Comparison of ENCODE assay signal across 1 cellular context in the genomic region with DNA sequence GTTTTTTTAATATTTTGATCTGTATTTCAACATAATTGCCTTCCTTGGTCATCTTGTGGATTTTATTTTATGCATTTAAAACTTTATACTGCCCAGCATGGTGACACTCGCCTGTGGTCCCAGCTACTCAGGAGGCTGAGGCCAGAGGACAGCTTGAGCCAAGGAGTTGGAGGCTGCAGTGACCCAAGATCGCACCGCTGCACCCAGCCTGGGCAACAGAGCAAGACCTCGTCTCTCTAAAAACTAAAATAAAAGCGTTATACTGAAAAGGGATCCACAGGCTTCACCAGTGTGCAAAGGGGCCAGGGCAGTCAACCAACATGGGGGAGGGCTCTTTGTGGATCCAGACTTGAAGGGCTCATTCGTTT.
TF ChIP-seq lines count a peak whose summit lies in the region.

No MANE protein-coding gene starts in this region.

TF ChIP-seq in GM12878, 131 proteins besides CTCF, POLR2A, EP300 and RAD21:
- TF ChIP-seq PAX5 (IDR thresholded peaks at IDR 0.05; ENCODE audit: borderline replicate concordance, low read depth, low read length) (0 out of 2 replicates have a peak, but pooled peaks have one; percentile 14), ZNF207 (IDR thresholded peaks at IDR 0.05; ENCODE audit: borderline replicate concordance) (no peak)
- TF ChIP-seq, protein P1, sequence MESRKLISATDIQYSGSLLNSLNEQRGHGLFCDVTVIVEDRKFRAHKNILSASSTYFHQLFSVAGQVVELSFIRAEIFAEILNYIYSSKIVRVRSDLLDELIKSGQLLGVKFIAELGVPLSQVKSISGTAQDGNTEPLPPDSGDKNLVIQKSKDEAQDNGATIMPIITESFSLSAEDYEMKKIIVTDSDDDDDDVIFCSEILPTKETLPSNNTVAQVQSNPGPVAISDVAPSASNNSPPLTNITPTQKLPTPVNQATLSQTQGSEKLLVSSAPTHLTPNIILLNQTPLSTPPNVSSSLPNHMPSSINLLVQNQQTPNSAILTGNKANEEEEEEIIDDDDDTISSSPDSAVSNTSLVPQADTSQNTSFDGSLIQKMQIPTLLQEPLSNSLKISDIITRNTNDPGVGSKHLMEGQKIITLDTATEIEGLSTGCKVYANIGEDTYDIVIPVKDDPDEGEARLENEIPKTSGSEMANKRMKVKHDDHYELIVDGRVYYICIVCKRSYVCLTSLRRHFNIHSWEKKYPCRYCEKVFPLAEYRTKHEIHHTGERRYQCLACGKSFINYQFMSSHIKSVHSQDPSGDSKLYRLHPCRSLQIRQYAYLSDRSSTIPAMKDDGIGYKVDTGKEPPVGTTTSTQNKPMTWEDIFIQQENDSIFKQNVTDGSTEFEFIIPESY (IDR thresholded peaks at IDR 0.05) = peak; percentile 68; the same call in 1 of the 2 replicates
